Comparison of ENCODE assay signal across 9 cellular contexts in genomic region chr4:98113005-98113404, GRCh38. TPM values are rescaled to one million over a fixed set of nuclear protein-coding genes. Genes with fewer than 3 reads are reported as not detected.
DNase-seq lines count a peak whose midpoint lies in the region; ATAC-seq and TF ChIP-seq lines count a peak whose summit lies in the region.
"Had no signal": no experiment of that assay in that cellular context is flagged by ENCODE, and none has a peak within 500 bp of the region (broad histone marks: within the 10 kb centered on the region; RNA-seq: fewer than 3 reads in every experiment).

No MANE protein-coding gene starts in this region.

- H3K27ac Mint-ChIP-seq in activated CD4-positive, alpha-beta memory T cell treated with anti-CD3 and anti-CD28 coated beads for 36 hours: no peak overlapping the region
- H3K27ac Mint-ChIP-seq: T-helper 1 cell treated with Interleukin-12 subunit alpha and Interleukin-12 subunit beta and Interleukin-4 antibody, amounts not matched to agents 30 μg/mL and 1 μg/mL, for 36 hours had no signal

- no peaks in the 10 kb centered on the region for H4K20me1 ChIP-seq in PC-9 (ENCODE audit: insufficient read depth)

- no TSS peak for BruUV-seq in PC-9 (replicated peaks; lab: Mats Ljungman, UMichigan)

- H3K27ac ChIP-seq in left ventricle myocardium inferior (replicated peaks) (no peak overlapping the region), PC-9 (no peak overlapping the region)

- peaks cover 13% of the 10 kb centered on the region for H3K9me3 ChIP-seq in left ventricle myocardium inferior (replicated peaks)
- H3K9me3 ChIP-seq in PC-9 (ENCODE audit: insufficient read depth, low read depth): no peaks in the 10 kb centered on the region

- ATAC-seq in Right ventricle myocardium superior (ENCODE audit: poor library complexity): no peak
- ATAC-seq in GM21423 (IDR thresholded peaks at IDR 0.05; ENCODE audit: unreplicated experiment): no peak
- no peak for ATAC-seq in GM19351 (IDR thresholded peaks at IDR 0.05; ENCODE audit: unreplicated experiment)

- H3K4me3 Mint-ChIP-seq in activated CD4-positive, alpha-beta memory T cell treated with anti-CD3 and anti-CD28 coated beads for 36 hours: no peak overlapping the region
- H3K4me3 Mint-ChIP-seq: T-helper 1 cell treated with Interleukin-12 subunit alpha and Interleukin-12 subunit beta and Interleukin-4 antibody, amounts not matched to agents 30 μg/mL and 1 μg/mL, for 36 hours had no signal

- peaks cover 8% of the 10 kb centered on the region for H3K9me3 Mint-ChIP-seq in activated CD4-positive, alpha-beta memory T cell treated with anti-CD3 and anti-CD28 coated beads for 36 hours
- H3K9me3 Mint-ChIP-seq: T-helper 1 cell treated with Interleukin-12 subunit alpha and Interleukin-12 subunit beta and Interleukin-4 antibody, amounts not matched to agents 30 μg/mL and 1 μg/mL, for 36 hours had no signal

- H3K4me1 ChIP-seq in left ventricle myocardium inferior (no peaks in the 10 kb centered on the region), PC-9 (replicated peaks; ENCODE audit: insufficient read depth) (peaks cover 3% of the 10 kb centered on the region; the same call in 1 of the 2 replicates)

- no peaks in the 10 kb centered on the region for H3K4me1 Mint-ChIP-seq in activated CD4-positive, alpha-beta memory T cell treated with anti-CD3 and anti-CD28 coated beads for 36 hours (ENCODE audit: low read depth)

- CTCF ChIA-PET in PC-9 (lab: Charles Lee): no interaction called here
- CTCF ChIA-PET in activated CD4-positive, alpha-beta memory T cell treated with anti-CD3 and anti-CD28 coated beads for 36 hours (lab: Charles Lee): interaction anchor here (0.7 to 1.1 kb wide), 3 partner anchors 26 to 544 kb away, joined by 3 to 7 read pairs (median 4); no protein-coding TSS in a partner anchor

- H3K36me3 Mint-ChIP-seq in activated CD4-positive, alpha-beta memory T cell treated with anti-CD3 and anti-CD28 coated beads for 36 hours: peaks cover 4% of the 10 kb centered on the region

- H3K79me2 ChIP-seq in PC-9 (ENCODE audit: low read depth): no peaks in the 10 kb centered on the region

- DNase-seq in left ventricle myocardium inferior (no peak), Right ventricle myocardium superior (no peak), PC-9 (no peak), foreskin melanocyte (peak; percentile 16)
- DNase-seq in NK-92 treated with Interleukin-12 subunit alpha and Interleukin-12 subunit beta, amount 100 ng/mL, for 24 hours (lab: John Stamatoyannopoulos, UW): no peak
- DNase-seq in activated CD4-positive, alpha-beta memory T cell treated with anti-CD3 and anti-CD28 coated beads for 36 hours: no peak

- POLR2A ChIA-PET in PC-9 (lab: Charles Lee; ENCODE audit: unreplicated experiment): no interaction called here
- POLR2A ChIA-PET in activated CD4-positive, alpha-beta memory T cell treated with anti-CD3 and anti-CD28 coated beads for 36 hours (lab: Charles Lee): no interaction called here

- no peaks in the 10 kb centered on the region for H3K9me2 ChIP-seq in PC-9 (ENCODE audit: insufficient read depth)

- H3F3A ChIP-seq in PC-9 (ENCODE audit: insufficient read depth, low read depth): no peaks in the 10 kb centered on the region

- H3K27me3 ChIP-seq in left ventricle myocardium inferior (ENCODE audit: low read depth) (no peaks in the 10 kb centered on the region), PC-9 (ENCODE audit: insufficient read depth, low read depth) (no peaks in the 10 kb centered on the region)

- H3K36me3 ChIP-seq in left ventricle myocardium inferior (no peaks in the 10 kb centered on the region), PC-9 (ENCODE audit: low read depth) (no peaks in the 10 kb centered on the region)

- intact Hi-C loops in left ventricle myocardium inferior (cut with micrococcal nuclease) (no loop called here), Right ventricle myocardium superior (cut with DNase I) (no loop called here), PC-9 (cut with micrococcal nuclease; ENCODE audit: unreplicated experiment) (no loop called here)
- intact Hi-C loops in activated CD4-positive, alpha-beta memory T cell treated with anti-CD3 and anti-CD28 coated beads for 36 hours (cut with micrococcal nuclease): no loop called here

- TF ChIP-seq CTCF in left ventricle myocardium inferior (IDR thresholded peaks at IDR 0.05; ENCODE audit: borderline replicate concordance) (peak; percentile 53), PC-9 (conservative IDR thresholded peaks at IDR 0.05) (peak; percentile 45; the same call in 1 of the 2 replicates)

- no peaks in the 10 kb centered on the region for H3K27me3 Mint-ChIP-seq in activated CD4-positive, alpha-beta memory T cell treated with anti-CD3 and anti-CD28 coated beads for 36 hours

- H2AFZ ChIP-seq in PC-9: no peak overlapping the region

- H3K4me3 ChIP-seq in left ventricle myocardium inferior (no peak overlapping the region), PC-9 (no peak overlapping the region)

- no peak overlapping the region for H3K4me2 ChIP-seq in PC-9

RNA-seq across cellular contexts. Expression of gene STPG2, which starts 30.3 kb away (rescaled TPM):
- total RNA-seq in left ventricle myocardium inferior (not detected), Right ventricle myocardium superior (0.22 TPM), PC-9 (2021) (0.35 TPM in 1 of 2 replicates, not detected in the other)
- not detected for total RNA-seq in activated CD4-positive, alpha-beta memory T cell treated with anti-CD3 and anti-CD28 coated beads for 36 hours
